In genomic region chr7:101156866-101157589, GRCh38 we compare ENCODE assay signal across 19 cellular contexts. TPM values are rescaled to one million over a fixed set of nuclear protein-coding genes. Genes with fewer than 3 reads are reported as not detected.
DNase-seq lines count a peak whose midpoint lies in the region; ATAC-seq and TF ChIP-seq lines count a peak whose summit lies in the region.
"Had no signal": no experiment of that assay in that cellular context is flagged by ENCODE, and none has a peak within 500 bp of the region (broad histone marks: within the 10 kb centered on the region; RNA-seq: fewer than 3 reads in every experiment).

No MANE protein-coding gene starts in this region.

- H2BK12ac ChIP-seq in neuronal stem cell (ENCODE audit: low read length): no peak overlapping the region

- no peaks in the 10 kb centered on the region for H4K20me1 ChIP-seq in GM23338 (replicated peaks; ENCODE audit: insufficient read depth)

- H4K91ac ChIP-seq in neuronal stem cell (ENCODE audit: low read depth, low read length, poor library complexity): no peak overlapping the region

- intact Hi-C loops in left ventricle myocardium superior (cut with micrococcal nuclease): no loop called here

- H3K9me2 ChIP-seq in GM23338 (ENCODE audit: insufficient read depth): peaks cover 4% of the 10 kb centered on the region; the same call in 1 of the 2 replicates

- peak overlapping the region; percentile 62 for H3K4me2 ChIP-seq in GM23338
- no peak overlapping the region for H3K4me2 ChIP-seq in neuronal stem cell (ENCODE audit: insufficient read depth, low read length, poor library complexity, severe bottlenecking)

- H3F3A ChIP-seq in GM23338 (replicated peaks; ENCODE audit: low read depth): peaks cover 31% of the 10 kb centered on the region

- H3K9ac ChIP-seq in neuronal stem cell (ENCODE audit: low read depth, low read length, poor library complexity): peak overlapping the region; percentile 25

- no peak overlapping the region for H2AK5ac ChIP-seq in neuronal stem cell (ENCODE audit: low read depth, low read length)

- no peaks in the 10 kb centered on the region for H3K79me1 ChIP-seq in neuronal stem cell (ENCODE audit: low read depth, low read length)

- peaks cover 24% of the 10 kb centered on the region for H3K27me3 ChIP-seq in GM23338 (ENCODE audit: insufficient read depth)
- H3K27me3 ChIP-seq in neuronal stem cell (ENCODE audit: control insufficient read depth in 3 of 3, insufficient read depth in 3 of 3, low read depth in 1 of 3, low read length in 3 of 3): no peaks in the 10 kb centered on the region
- H3K27me3 ChIP-seq: brain microvascular endothelial cell, pancreas had no signal

- no peak overlapping the region for H3K23ac ChIP-seq in neuronal stem cell (ENCODE audit: low read depth, low read length, poor library complexity)

- H2BK120ac ChIP-seq in neuronal stem cell (ENCODE audit: low read depth, low read length): no peak overlapping the region

- peaks cover 32% of the 10 kb centered on the region for H3K27me3 Mint-ChIP-seq in GM23338 (ENCODE audit: insufficient read depth, low read depth, poor library complexity)

- H3K4me3 ChIP-seq in GM23338: no peak overlapping the region
- no peak overlapping the region for H3K4me3 ChIP-seq in neuronal stem cell (ENCODE audit: low read length in 2 of 2)
- H3K4me3 ChIP-seq: esophagus squamous epithelium, pancreas had no signal

- no peak overlapping the region for H3K18ac ChIP-seq in neuronal stem cell (ENCODE audit: low read length)

- no peak overlapping the region for H2BK15ac ChIP-seq in neuronal stem cell (ENCODE audit: low read length)

- H2BK5ac ChIP-seq in neuronal stem cell (ENCODE audit: low read length): no peak overlapping the region

- H3K4me1 Mint-ChIP-seq in GM23338: peaks cover 51% of the 10 kb centered on the region

- no peak overlapping the region for H3K4ac ChIP-seq in neuronal stem cell (ENCODE audit: low read length)

- H3K4me1 ChIP-seq in GM23338 (ENCODE audit: insufficient read depth) (peaks cover 49% of the 10 kb centered on the region), neuronal stem cell (ENCODE audit: control insufficient read depth in 2 of 2, insufficient read depth in 1 of 2, low read depth in 1 of 2, low read length in 2 of 2) (peaks cover 11 to 23% of the 10 kb centered on the region in 2 donors)
- H3K4me1 ChIP-seq: pancreas had no signal

- no peak overlapping the region for H3K14ac ChIP-seq in neuronal stem cell (ENCODE audit: low read length)

- peak overlapping the region; percentile 40; the same call in 1 of the 2 replicates for H3K27ac ChIP-seq in GM23338 (ENCODE audit: low read depth)
- no peak overlapping the region for H3K27ac ChIP-seq in neuronal stem cell (replicated peaks; ENCODE audit: low read length)
- H3K27ac ChIP-seq: brain microvascular endothelial cell, esophagus squamous epithelium, pancreas had no signal

- peak overlapping the region; percentile 76 for H3K27ac Mint-ChIP-seq in GM23338
- H3K27ac Mint-ChIP-seq: activated CD4-positive, alpha-beta T cell treated with anti-CD3 and anti-CD28 coated beads for 36 hours had no signal

- DNase-seq in GM23338 (ENCODE audit: low spot score) (peak; percentile 57), NAMALWA (ENCODE audit: low spot score) (peak; percentile 73), ecto neural progenitor cell (ENCODE audit: low spot score) (peak; percentile 46), neuronal stem cell (ENCODE audit: low spot score) (no peak), NCI-H82 (lab: John Stamatoyannopoulos, UW) (no peak), GDM1 (lab: John Stamatoyannopoulos, UW) (no peak), left ventricle myocardium superior (no peak)
- DNase-seq: activated CD4-positive, alpha-beta T cell treated with anti-CD3 and anti-CD28 coated beads for 36 hours; activated naive CD4-positive, alpha-beta T cell treated with anti-CD3 and anti-CD28 coated beads, Interleukin-2, amount 50 U/mL, for 16 hours; brain microvascular endothelial cell; C1 segment of cervical spinal cord; esophagus squamous epithelium; Karpas-422; midbrain; pancreas; SIG-M5; T-helper 9 cell had no signal

- no peak for ATAC-seq in GM23338
- ATAC-seq in left ventricle myocardium superior: no peak
- ATAC-seq: activated CD4-positive, alpha-beta T cell treated with anti-CD3 and anti-CD28 coated beads for 36 hours; pancreas had no signal

- H2AFZ ChIP-seq in GM23338 (no peak overlapping the region), neuronal stem cell (ENCODE audit: low read length) (no peak overlapping the region)

- no CpG with 5 or more reads among the region's 14 CpGs for WGBS in neuronal stem cell (ENCODE audit: extremely low coverage in 2 of 2, insufficient read length in 2 of 2, insufficient replicate concordance in 1 of 2), 2 donors

- peaks cover 23% of the 10 kb centered on the region for H3K36me3 Mint-ChIP-seq in GM23338 (ENCODE audit: low read depth)

- H4K8ac ChIP-seq in neuronal stem cell (ENCODE audit: low read depth, low read length): no peak overlapping the region

- no peaks in the 10 kb centered on the region for H3K9me3 ChIP-seq in neuronal stem cell (replicated peaks in 1 of 2; ENCODE audit: control insufficient read depth in 2 of 2, insufficient read depth in 1 of 2, low read depth in 1 of 2, low read length in 2 of 2)
- H3K9me3 ChIP-seq: esophagus squamous epithelium, pancreas had no signal

- 0 out of 4 replicates have a peak, but pooled peaks of 1 of the 2 experiments have one; percentile 7 for TF ChIP-seq CTCF in GM23338 (conservative IDR thresholded peaks at IDR 0.05; ENCODE audit: low read depth in 2 of 2)

- peak overlapping the region; percentile 43; the same call in 2 of the 3 replicates for H3K4me3 Mint-ChIP-seq in GM23338
- H3K4me3 Mint-ChIP-seq: activated CD4-positive, alpha-beta T cell treated with anti-CD3 and anti-CD28 coated beads for 36 hours had no signal

- peaks cover 14% of the 10 kb centered on the region for H3K79me2 ChIP-seq in GM23338 (replicated peaks; ENCODE audit: insufficient read depth)

- peaks cover 11% of the 10 kb centered on the region; the same call in 2 of the 3 replicates for H3K9me3 Mint-ChIP-seq in GM23338

- H3K36me3 ChIP-seq in GM23338 (ENCODE audit: insufficient read depth): no peaks in the 10 kb centered on the region
- peaks cover 4 to 37% of the 10 kb centered on the region in 2 donors for H3K36me3 ChIP-seq in neuronal stem cell (replicated peaks in 1 of 2; ENCODE audit: control insufficient read depth in 2 of 2, insufficient read depth in 2 of 2, low read length in 2 of 2)

TF ChIP-seq in GM23338, 12 proteins besides CTCF, POLR2A, EP300 and RAD21 (continues in another document):
- TF ChIP-seq NANOG (IDR thresholded peaks at IDR 0.05; ENCODE audit: borderline replicate concordance) (no peak), STAT1 (IDR thresholded peaks at IDR 0.05; ENCODE audit: unreplicated experiment) (no peak), EZH2phosphoT487 (IDR thresholded peaks at IDR 0.05; ENCODE audit: unreplicated experiment) (no peak), ZNF114 (CRISPR knock-in tag; IDR thresholded peaks at IDR 0.05) (no peak)

RNA-seq across cellular contexts. Expression of gene AP1S1, which starts 2.8 kb away (rescaled TPM):
- 60.6 and 62.9 TPM in 2 replicates for total RNA-seq in GM23338 (2014; rRNA removed; shearing (Covaris generic))
- polyA plus RNA-seq in GM23338 (2016; fragmentation: Nextera tagmentation; extraction: Ambion mirVana): 11.5 and 12.2 TPM in 2 replicates
- polyA plus RNA-seq in neuronal stem cell (2013, experiment 1 of 2): 50.8 TPM
- polyA plus RNA-seq in neuronal stem cell (2013, experiment 2 of 2): 51.6 TPM
- 11.8 TPM for total RNA-seq in left ventricle myocardium superior

RNA-seq across cellular contexts. Expression of gene VGF, which starts 8.3 kb away (rescaled TPM):
- total RNA-seq in GM23338 (2014; rRNA removed; shearing (Covaris generic)): 3.3 and 4.4 TPM in 2 replicates
- polyA plus RNA-seq in GM23338 (2016; fragmentation: Nextera tagmentation; extraction: Ambion mirVana): 2.6 and 3.0 TPM in 2 replicates
- 3.6 TPM for polyA plus RNA-seq in neuronal stem cell (2013, experiment 1 of 2)
- polyA plus RNA-seq in neuronal stem cell (2013, experiment 2 of 2): 3.9 TPM
- total RNA-seq in left ventricle myocardium superior: not detected
- total RNA-seq: dermis microvascular lymphatic vessel endothelial cell, esophagus squamous epithelium had no signal

RNA-seq across cellular contexts. Expression of gene NAT16, which starts 23.1 kb away (rescaled TPM):
- total RNA-seq in GM23338 (2014; rRNA removed; shearing (Covaris generic)): 0.21 TPM in 1 of 2 replicates, not detected in the other
- polyA plus RNA-seq in GM23338 (2016; fragmentation: Nextera tagmentation; extraction: Ambion mirVana): 0.31 and 0.57 TPM in 2 replicates
- 1.4 TPM for polyA plus RNA-seq in neuronal stem cell (2013, experiment 1 of 2)
- 1.6 TPM for polyA plus RNA-seq in neuronal stem cell (2013, experiment 2 of 2)
- total RNA-seq in left ventricle myocardium superior: not detected
- total RNA-seq: activated CD4-positive, alpha-beta T cell treated with anti-CD3 and anti-CD28 coated beads for 36 hours; dermis microvascular lymphatic vessel endothelial cell; esophagus squamous epithelium had no signal
- polyA plus RNA-seq: thymus had no signal

RNA-seq across cellular contexts. Expression of gene SERPINE1, which starts 30.1 kb away (rescaled TPM):
- 0.97 and 2.0 TPM in 2 replicates for total RNA-seq in GM23338 (2014; rRNA removed; shearing (Covaris generic))
- 0.63 and 1.2 TPM in 2 replicates for polyA plus RNA-seq in GM23338 (2016; fragmentation: Nextera tagmentation; extraction: Ambion mirVana)
- polyA plus RNA-seq in neuronal stem cell (2013, experiment 1 of 2): 2.3 TPM
- 2.2 TPM for polyA plus RNA-seq in neuronal stem cell (2013, experiment 2 of 2)
- 1.3 TPM for total RNA-seq in left ventricle myocardium superior

RNA-seq across cellular contexts. Expression of gene MOGAT3, which starts 43.8 kb away (rescaled TPM):
- 0.85 TPM in 1 of 2 replicates, not detected in the other for total RNA-seq in GM23338 (2014; rRNA removed; shearing (Covaris generic))
- polyA plus RNA-seq in GM23338 (2016; fragmentation: Nextera tagmentation; extraction: Ambion mirVana): 0.21 and 0.44 TPM in 2 replicates
- polyA plus RNA-seq in neuronal stem cell (2013, experiment 1 of 2): not detected
- polyA plus RNA-seq in neuronal stem cell (2013, experiment 2 of 2): not detected
- total RNA-seq in left ventricle myocardium superior: not detected
- total RNA-seq: activated CD4-positive, alpha-beta T cell treated with anti-CD3 and anti-CD28 coated beads for 36 hours; dermis microvascular lymphatic vessel endothelial cell; esophagus squamous epithelium; pancreas had no signal
- polyA plus RNA-seq: pancreas had no signal

Comparison
In these comparisons a context has a peak if more than half of its experiments do, and no peak if none do; other contexts are left out.
1. DNase-seq: peak in GM23338 (single experiment), NAMALWA (single experiment) and ecto neural progenitor cell (single experiment); none in neuronal stem cell (single experiment), NCI-H82 (single experiment), GDM1 (single experiment) and left ventricle myocardium superior (single experiment).